ENCODE assay signal across 9 cellular contexts in the genomic region with DNA sequence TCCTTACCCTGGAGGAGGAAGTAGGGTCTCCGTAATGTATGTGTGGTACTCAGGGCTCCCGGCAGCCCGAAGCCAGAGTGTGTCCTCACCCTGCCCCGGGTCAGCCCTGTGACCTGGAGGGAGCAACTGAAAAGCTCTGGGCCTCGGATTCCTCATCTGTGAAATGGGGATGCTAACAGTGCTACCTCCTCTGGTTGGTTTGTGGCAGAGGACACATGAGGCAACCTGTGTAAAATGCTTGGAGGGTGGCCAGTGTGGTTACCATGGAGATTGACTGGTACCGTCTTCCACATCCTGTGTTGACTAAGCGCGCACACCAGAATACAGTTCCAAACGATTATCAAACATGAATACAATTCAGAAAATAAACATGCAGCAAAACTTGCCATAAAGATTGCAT.
DNase-seq lines count a peak whose midpoint lies in the region; ATAC-seq and TF ChIP-seq lines count a peak whose summit lies in the region.
"Had no signal": no experiment of that assay in that cellular context is flagged by ENCODE, and none has a peak within 500 bp of the region (broad histone marks: within the 10 kb centered on the region; RNA-seq: fewer than 3 reads in every experiment).

No MANE protein-coding gene starts in this region.

- peak; percentile 89 for ATAC-seq in CD4-positive, alpha-beta T cell (ENCODE audit: poor library complexity)
- peak; percentile 92 to 94 for ATAC-seq in natural killer cell treated with Interleukin-12 subunit alpha and Interleukin-12 subunit beta and Interleukin-15 and Interleukin-18, amount 100 ng/mL, for 72 hours

- no peak overlapping the region for H3K9ac ChIP-seq in endodermal cell (ENCODE audit: extremely low read depth, low read length, poor library complexity, severe bottlenecking)

- peak overlapping the region; percentile 69 for H3K4me3 Mint-ChIP-seq in CD4-positive, alpha-beta T cell
- no peak overlapping the region for H3K4me3 Mint-ChIP-seq in activated naive CD4-positive, alpha-beta T cell treated with anti-CD3 and anti-CD28 coated beads, Interleukin-2, amount 50 U/mL, for 24 hours
- H3K4me3 Mint-ChIP-seq in natural killer cell treated with Interleukin-12 subunit alpha and Interleukin-12 subunit beta and Interleukin-15 and Interleukin-18, amount 100 ng/mL, for 72 hours, result peak overlapping the region; percentile 84
- no peak overlapping the region for H3K4me3 Mint-ChIP-seq in endodermal cell

- H3K36me3 Mint-ChIP-seq in CD4-positive, alpha-beta T cell (ENCODE audit: low read depth), result no peaks in the 10 kb centered on the region
- no peaks in the 10 kb centered on the region for H3K36me3 Mint-ChIP-seq in activated naive CD4-positive, alpha-beta T cell treated with anti-CD3 and anti-CD28 coated beads, Interleukin-2, amount 50 U/mL, for 24 hours
- no peaks in the 10 kb centered on the region for H3K36me3 Mint-ChIP-seq in natural killer cell treated with Interleukin-12 subunit alpha and Interleukin-12 subunit beta and Interleukin-15 and Interleukin-18, amount 100 ng/mL, for 72 hours
- no peaks in the 10 kb centered on the region for H3K36me3 Mint-ChIP-seq in endodermal cell (ENCODE audit: low read depth)

- peak; percentile 53 to 81 (median 72) for DNase-seq in CD4-positive, alpha-beta T cell
- peak in 2 of 3 donors; percentile 62 to 85 for DNase-seq in Peyer's patch
- peak; percentile 85 for DNase-seq in natural killer cell treated with Interleukin-12 subunit alpha and Interleukin-12 subunit beta and Interleukin-15 and Interleukin-18, amount 100 ng/mL, for 72 hours (ENCODE audit: low spot score)
- DNase-seq in NCI-H1694 (lab: John Stamatoyannopoulos, UW), result no peak
- no peak for DNase-seq in NCI-H524 treated with DMSO at 0.1 percent for 48 hours (lab: John Stamatoyannopoulos, UW)
- no peak for DNase-seq in endodermal cell
- no peak for DNase-seq in GM13977 (ENCODE audit: low spot score)
- DNase-seq: NCI-H1105 had no signal

- in situ Hi-C loops in GM13977 (cut with MboI; ENCODE audit: low pct_unique_long_range_greater_than_20kb, low sequenced_read_pairs, unreplicated experiment), result no loop called here

- H3K4me3 ChIP-seq in Peyer's patch (no peak overlapping the region), endodermal cell (ENCODE audit: low read length) (no peak overlapping the region)

- intact Hi-C loops in CD4-positive, alpha-beta T cell (cut with DNase I, micrococcal nuclease), result loop anchor here (5.0 to 10.0 kb wide), 3 partner anchors 74 to 167 kb away; a partner anchor contains a TSS

- peak overlapping the region; percentile 88 for H3K27ac Mint-ChIP-seq in CD4-positive, alpha-beta T cell
- H3K27ac Mint-ChIP-seq in activated naive CD4-positive, alpha-beta T cell treated with anti-CD3 and anti-CD28 coated beads, Interleukin-2, amount 50 U/mL, for 24 hours, result peak overlapping the region; percentile 74
- peak overlapping the region; percentile 85 to 87 for H3K27ac Mint-ChIP-seq in natural killer cell treated with Interleukin-12 subunit alpha and Interleukin-12 subunit beta and Interleukin-15 and Interleukin-18, amount 100 ng/mL, for 72 hours
- H3K27ac Mint-ChIP-seq in endodermal cell, result no peak overlapping the region

- TF ChIP-seq CTCF in CD4-positive, alpha-beta T cell (IDR thresholded peaks at IDR 0.05), result no peak
- no peak for TF ChIP-seq CTCF in Peyer's patch (IDR thresholded peaks at IDR 0.05)
- no peak for TF ChIP-seq CTCF in endodermal cell (conservative IDR thresholded peaks at IDR 0.05)
- no peak for TF ChIP-seq CTCF in GM13977 (IDR thresholded peaks at IDR 0.05; ENCODE audit: extremely low read depth, insufficient read depth, missing control alignments)

- H3K4me1 ChIP-seq in Peyer's patch (peaks cover 0 to 7% (median 1%) of the 10 kb centered on the region in 4 donors), endodermal cell (ENCODE audit: control insufficient read depth, insufficient read depth, low read length) (peaks cover 12% of the 10 kb centered on the region)

- CTCF ChIA-PET in CD4-positive, alpha-beta T cell (lab: Charles Lee), result interaction anchor here (1.0 kb wide), 1 partner anchor 13 kb away, joined by 3 read pairs; no protein-coding TSS in a partner anchor

- 80 to 83% methylated on average over 2 to 9 of the region's 9 CpGs for WGBS in endodermal cell (ENCODE audit: insufficient coverage in 1 of 2, insufficient read length in 1 of 2), 2 experiments

- peaks cover 45% of the 10 kb centered on the region for H3K4me1 Mint-ChIP-seq in CD4-positive, alpha-beta T cell (ENCODE audit: low read depth)
- H3K4me1 Mint-ChIP-seq in activated naive CD4-positive, alpha-beta T cell treated with anti-CD3 and anti-CD28 coated beads, Interleukin-2, amount 50 U/mL, for 24 hours, result peaks cover 56% of the 10 kb centered on the region
- H3K4me1 Mint-ChIP-seq in natural killer cell treated with Interleukin-12 subunit alpha and Interleukin-12 subunit beta and Interleukin-15 and Interleukin-18, amount 100 ng/mL, for 72 hours (ENCODE audit: low read depth in 2 of 2), result peaks cover 54 to 72% of the 10 kb centered on the region in 2 donors
- peaks cover 12% of the 10 kb centered on the region for H3K4me1 Mint-ChIP-seq in endodermal cell

- no peaks in the 10 kb centered on the region for H3K36me3 ChIP-seq in Peyer's patch
- H3K36me3 ChIP-seq in endodermal cell (ENCODE audit: control insufficient read depth, insufficient read depth, low read length), result no peaks in the 10 kb centered on the region

- no peaks in the 10 kb centered on the region for H3K27me3 ChIP-seq in CD4-positive, alpha-beta T cell (ENCODE audit: control insufficient read depth, insufficient read depth, low read length)
- no peaks in the 10 kb centered on the region for H3K27me3 ChIP-seq in Peyer's patch
- no peaks in the 10 kb centered on the region for H3K27me3 ChIP-seq in endodermal cell (ENCODE audit: control insufficient read depth, insufficient read depth, low read length, poor library complexity, severe bottlenecking)

- TF ChIP-seq POLR2A in Peyer's patch (IDR thresholded peaks at IDR 0.05), result no peak

- peak overlapping the region; percentile 31 for H3K27ac ChIP-seq in CD4-positive, alpha-beta T cell (ENCODE audit: low read depth, low read length)
- H3K27ac ChIP-seq in Peyer's patch (peak overlapping the region in 1 of 4 donors; percentile 67), endodermal cell (ENCODE audit: low read depth, low read length) (no peak overlapping the region)

- POLR2A ChIA-PET in CD4-positive, alpha-beta T cell (lab: Charles Lee), result interaction anchor here (0.6 to 6.9 kb wide), 8 partner anchors 12 to 187 kb away, joined by 3 to 59 read pairs (median 4); a partner anchor contains a TSS

- H3K27me3 Mint-ChIP-seq in CD4-positive, alpha-beta T cell, result no peaks in the 10 kb centered on the region
- no peaks in the 10 kb centered on the region for H3K27me3 Mint-ChIP-seq in activated naive CD4-positive, alpha-beta T cell treated with anti-CD3 and anti-CD28 coated beads, Interleukin-2, amount 50 U/mL, for 24 hours
- no peaks in the 10 kb centered on the region for H3K27me3 Mint-ChIP-seq in natural killer cell treated with Interleukin-12 subunit alpha and Interleukin-12 subunit beta and Interleukin-15 and Interleukin-18, amount 100 ng/mL, for 72 hours
- no peaks in the 10 kb centered on the region for H3K27me3 Mint-ChIP-seq in endodermal cell (ENCODE audit: insufficient read depth)

- H3K9me3 ChIP-seq in CD4-positive, alpha-beta T cell (ENCODE audit: control insufficient read depth, low read length), result no peaks in the 10 kb centered on the region
- H3K9me3 ChIP-seq in Peyer's patch (no peaks in the 10 kb centered on the region), endodermal cell (ENCODE audit: control insufficient read depth, low read length) (peaks cover 5% of the 10 kb centered on the region)

- H3K9me3 Mint-ChIP-seq in CD4-positive, alpha-beta T cell, result no peaks in the 10 kb centered on the region
- H3K9me3 Mint-ChIP-seq in activated naive CD4-positive, alpha-beta T cell treated with anti-CD3 and anti-CD28 coated beads, Interleukin-2, amount 50 U/mL, for 24 hours, result no peaks in the 10 kb centered on the region
- no peaks in the 10 kb centered on the region for H3K9me3 Mint-ChIP-seq in natural killer cell treated with Interleukin-12 subunit alpha and Interleukin-12 subunit beta and Interleukin-15 and Interleukin-18, amount 100 ng/mL, for 72 hours
- H3K9me3 Mint-ChIP-seq in endodermal cell, result no peaks in the 10 kb centered on the region

Comparison
In these comparisons a context has a peak if more than half of its experiments do, and no peak if none do; other contexts are left out.
1. DNase-seq: peak in CD4-positive, alpha-beta T cell (10 of 10), Peyer's patch (2 of 3) and natural killer cell treated with Interleukin-12 subunit alpha and Interleukin-12 subunit beta and Interleukin-15 and Interleukin-18, amount 100 ng/mL, for 72 hours (single experiment); none in NCI-H1694 (single experiment), NCI-H524 treated with DMSO at 0.1 percent for 48 hours (single experiment), endodermal cell (single experiment) and GM13977 (single experiment).
2. H3K4me3 Mint-ChIP-seq: peak in CD4-positive, alpha-beta T cell (single experiment) and natural killer cell treated with Interleukin-12 subunit alpha and Interleukin-12 subunit beta and Interleukin-15 and Interleukin-18, amount 100 ng/mL, for 72 hours (single experiment); none in activated naive CD4-positive, alpha-beta T cell treated with anti-CD3 and anti-CD28 coated beads, Interleukin-2, amount 50 U/mL, for 24 hours (single experiment) and endodermal cell (single experiment).